ENCODE assay signal across 16 cellular contexts in genomic region chr11:73055655-73056354, GRCh38.
"Had no signal": no experiment of that assay in that cellular context is flagged by ENCODE, and none has a peak within 500 bp of the region (broad histone marks: within the 10 kb centered on the region; RNA-seq: fewer than 3 reads in every experiment).

No MANE protein-coding gene starts in this region.

- FAIRE-seq: urothelium cell line had no signal

- H3K9me3 Mint-ChIP-seq: activated T-helper 1 cell treated with anti-CD3 and anti-CD28 coated beads, Interleukin-12 subunit alpha, Interleukin-12 subunit beta, Interleukin-2, Interleukin-4 antibody, amounts not matched to agents 30 ng/mL and 10 ng/mL and 1 ng/mL, durations not matched to agents 14 hours and 24 hours and 36 hours; neural crest cell had no signal

- H3K27ac ChIP-seq: coronary artery, gastroesophageal sphincter had no signal

- DNase-seq: activated CD4-positive, alpha-beta T cell treated with anti-CD3 and anti-CD28 coated beads for 48 hours; activated CD8-positive, alpha-beta memory T cell treated with anti-CD3 and anti-CD28 coated beads, Interleukin-2, amount 50 U/mL, for 48 hours; activated CD8-positive, alpha-beta T cell treated with anti-CD3 and anti-CD28 coated beads, Interleukin-2, amount 10 ng/mL, durations not matched to agents 7 days and 5 days; activated naive CD4-positive, alpha-beta T cell treated with Interleukin-2 at 50 U/mL for 16 hours; caudate nucleus; effector CD8-positive, alpha-beta T cell; kidney; left ventricle myocardium superior; stimulated activated CD4-positive, alpha-beta T cell treated with anti-CD3 and anti-CD28 coated beads, Interleukin-15, amount 100 ng/mL, for 24 hours; stimulated activated CD4-positive, alpha-beta T cell treated with anti-CD3 and anti-CD28 coated beads, Interleukin-4, amount 100 ng/mL, for 4 hours; T-helper 9 cell had no signal

- H3K36me3 ChIP-seq: gastroesophageal sphincter had no signal

- H3K27me3 ChIP-seq: gastroesophageal sphincter had no signal

- H3K4me3 ChIP-seq: coronary artery, gastroesophageal sphincter had no signal

- H3K27ac Mint-ChIP-seq: activated CD8-positive, alpha-beta T cell treated with anti-CD3 and anti-CD28 coated beads, Interleukin-2, amount 10 ng/mL, durations not matched to agents 7 days and 5 days; activated T-helper 1 cell treated with anti-CD3 and anti-CD28 coated beads, Interleukin-12 subunit alpha, Interleukin-12 subunit beta, Interleukin-2, Interleukin-4 antibody, amounts not matched to agents 30 ng/mL and 10 ng/mL and 1 ng/mL, durations not matched to agents 14 hours and 24 hours and 36 hours had no signal

- H3K9me3 ChIP-seq: gastroesophageal sphincter had no signal

- H3K4me3 Mint-ChIP-seq: activated CD8-positive, alpha-beta T cell treated with anti-CD3 and anti-CD28 coated beads, Interleukin-2, amount 10 ng/mL, durations not matched to agents 7 days and 5 days; activated T-helper 1 cell treated with anti-CD3 and anti-CD28 coated beads, Interleukin-12 subunit alpha, Interleukin-12 subunit beta, Interleukin-2, Interleukin-4 antibody, amounts not matched to agents 30 ng/mL and 10 ng/mL and 1 ng/mL, durations not matched to agents 14 hours and 24 hours and 36 hours; neural crest cell had no signal

- ATAC-seq: activated CD8-positive, alpha-beta T cell treated with anti-CD3 and anti-CD28 coated beads, Interleukin-2, amount 10 ng/mL, durations not matched to agents 7 days and 5 days; gastroesophageal sphincter; left ventricle myocardium superior had no signal
